ENCODE assay signal across 28 cellular contexts in the genomic region with DNA sequence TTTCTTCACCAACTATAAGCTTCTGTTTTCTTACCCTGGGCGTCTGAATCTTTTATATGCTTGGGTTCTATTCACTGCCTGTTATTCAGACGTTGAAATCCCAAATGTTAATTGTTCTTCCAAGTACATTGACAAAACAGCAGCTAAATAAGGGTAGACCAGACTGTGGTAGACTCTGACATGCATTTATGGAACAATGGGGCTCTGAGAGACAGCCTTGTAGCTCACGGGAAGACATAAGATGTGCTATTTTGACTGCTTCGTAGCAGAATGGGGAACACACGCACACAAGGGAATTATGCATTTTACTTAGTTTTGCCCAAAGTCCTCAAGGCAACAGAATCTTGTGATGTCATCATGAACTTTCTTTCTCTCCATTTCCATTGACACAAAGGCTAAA.
"Had no signal": no experiment of that assay in that cellular context is flagged by ENCODE, and none has a peak within 500 bp of the region (broad histone marks: within the 10 kb centered on the region; RNA-seq: fewer than 3 reads in every experiment).

No MANE protein-coding gene starts in this region.

- H3K27ac Mint-ChIP-seq: activated CD4-positive, alpha-beta memory T cell treated with anti-CD3 and anti-CD28 coated beads, Interleukin-2, amount 10 ng/mL, durations not matched to agents 7 days and 5 days; activated CD4-positive, alpha-beta T cell treated with anti-CD3 and anti-CD28 coated beads, Interleukin-2, amount 10 ng/mL, durations not matched to agents 7 days and 5 days; activated naive CD4-positive, alpha-beta T cell treated with anti-CD3 and anti-CD28 coated beads, Interleukin-2, amount 10 ng/mL, durations not matched to agents 7 days and 5 days; activated naive CD8-positive, alpha-beta T cell treated with anti-CD3 and anti-CD28 coated beads, Interleukin-2, amount 10 ng/mL, durations not matched to agents 7 days and 5 days; activated T-cell treated with anti-CD3 and anti-CD28 coated beads, Interleukin-2, amount 50 U/mL, for 24 hours; naive B cell; stimulated activated memory B cell treated with anti-CD40 and anti-IgM and Interleukin-4, amounts not matched to agents 10 μg/mL and 1 μg/mL and 100 μg/mL, for 72 hours; stimulated activated naive CD8-positive, alpha-beta T cell treated with anti-CD3 and anti-CD28 coated beads, Interleukin-15, amount 100 ng/mL, for 72 hours; T-helper 17 cell had no signal

- H3K4me2 ChIP-seq: smooth muscle cell had no signal

- H3K9me3 Mint-ChIP-seq: activated CD4-positive, alpha-beta memory T cell treated with anti-CD3 and anti-CD28 coated beads, Interleukin-2, amount 10 ng/mL, durations not matched to agents 7 days and 5 days; activated CD4-positive, alpha-beta T cell treated with anti-CD3 and anti-CD28 coated beads, Interleukin-2, amount 10 ng/mL, durations not matched to agents 7 days and 5 days; activated naive CD4-positive, alpha-beta T cell treated with anti-CD3 and anti-CD28 coated beads, Interleukin-2, amount 10 ng/mL, durations not matched to agents 7 days and 5 days; activated naive CD8-positive, alpha-beta T cell treated with anti-CD3 and anti-CD28 coated beads, Interleukin-2, amount 10 ng/mL, durations not matched to agents 7 days and 5 days; activated T-cell treated with anti-CD3 and anti-CD28 coated beads, Interleukin-2, amount 50 U/mL, for 24 hours; naive B cell; stimulated activated memory B cell treated with anti-CD40 and anti-IgM and Interleukin-4, amounts not matched to agents 10 μg/mL and 1 μg/mL and 100 μg/mL, for 72 hours; stimulated activated naive CD8-positive, alpha-beta T cell treated with anti-CD3 and anti-CD28 coated beads, Interleukin-15, amount 100 ng/mL, for 72 hours had no signal

- H3K9me3 ChIP-seq: ascending aorta, esophagus muscularis mucosa, left ventricle myocardium inferior, neutrophil, ovary, prostate gland, thyroid gland, upper lobe of left lung, vagina had no signal

- H3K4me3 ChIP-seq: ascending aorta, esophagus muscularis mucosa, left ventricle myocardium inferior, lung, ovary, prostate gland, smooth muscle cell, thyroid gland, upper lobe of left lung, vagina had no signal

- H3K36me3 ChIP-seq: ascending aorta, esophagus muscularis mucosa, left ventricle myocardium inferior, neutrophil, ovary, prostate gland, thyroid gland, vagina had no signal

- H3K4me1 Mint-ChIP-seq: activated CD4-positive, alpha-beta memory T cell treated with anti-CD3 and anti-CD28 coated beads, Interleukin-2, amount 10 ng/mL, durations not matched to agents 7 days and 5 days had no signal

- DNase-seq: activated CD4-positive, alpha-beta memory T cell treated with anti-CD3 and anti-CD28 coated beads, Interleukin-2, amount 10 ng/mL, durations not matched to agents 7 days and 5 days; activated CD4-positive, alpha-beta T cell treated with anti-CD3 and anti-CD28 coated beads, Interleukin-2, amount 10 ng/mL, durations not matched to agents 7 days and 5 days; activated CD4-positive, CD25-positive, alpha-beta regulatory T cell treated with anti-CD3 and anti-CD28 coated beads, Interleukin-2, amount 50 U/mL, for 72 hours; activated CD8-positive, alpha-beta memory T cell treated with anti-CD3 and anti-CD28 coated beads, Interleukin-2, amount 50 U/mL, for 48 hours; activated gamma-delta T cell; activated naive CD4-positive, alpha-beta T cell treated with anti-CD3 and anti-CD28 coated beads, Interleukin-2, amount 10 ng/mL, durations not matched to agents 7 days and 5 days; activated naive CD8-positive, alpha-beta T cell treated with anti-CD3 and anti-CD28 coated beads, Interleukin-2, amount 10 ng/mL, durations not matched to agents 7 days and 5 days; activated T-cell treated with anti-CD3 and anti-CD28 coated beads, Interleukin-2, amount 50 U/mL, for 24 hours; central memory CD4-positive, alpha-beta T cell; left ventricle myocardium inferior; naive B cell; ovary; stimulated activated CD4-positive, alpha-beta T cell treated with anti-CD3 and anti-CD28 coated beads, Interleukin-1b, Interleukin-23, amount 100 ng/mL, for 48 hours; stimulated activated CD4-positive, alpha-beta T cell treated with anti-CD3 and anti-CD28 coated beads, Interleukin-4, amount 100 ng/mL, for 4 hours; stimulated activated CD8-positive, alpha-beta memory T cell treated with anti-CD3 and anti-CD28 coated beads, Interleukin-4, amount 100 ng/mL, for 48 hours; stimulated activated naive CD8-positive, alpha-beta T cell treated with anti-CD3 and anti-CD28 coated beads, Interleukin-15, amount 100 ng/mL, for 72 hours; substantia nigra; T-helper 17 cell; thyroid gland; upper lobe of left lung had no signal

- H3K27ac ChIP-seq: ascending aorta, esophagus muscularis mucosa, left ventricle myocardium inferior, neutrophil, ovary, prostate gland, thyroid gland, upper lobe of left lung, vagina had no signal

- H3K27me3 Mint-ChIP-seq: activated CD4-positive, alpha-beta memory T cell treated with anti-CD3 and anti-CD28 coated beads, Interleukin-2, amount 10 ng/mL, durations not matched to agents 7 days and 5 days; activated CD4-positive, alpha-beta T cell treated with anti-CD3 and anti-CD28 coated beads, Interleukin-2, amount 10 ng/mL, durations not matched to agents 7 days and 5 days; activated naive CD4-positive, alpha-beta T cell treated with anti-CD3 and anti-CD28 coated beads, Interleukin-2, amount 10 ng/mL, durations not matched to agents 7 days and 5 days; activated naive CD8-positive, alpha-beta T cell treated with anti-CD3 and anti-CD28 coated beads, Interleukin-2, amount 10 ng/mL, durations not matched to agents 7 days and 5 days; activated T-cell treated with anti-CD3 and anti-CD28 coated beads, Interleukin-2, amount 50 U/mL, for 24 hours; naive B cell; stimulated activated memory B cell treated with anti-CD40 and anti-IgM and Interleukin-4, amounts not matched to agents 10 μg/mL and 1 μg/mL and 100 μg/mL, for 72 hours; stimulated activated naive CD8-positive, alpha-beta T cell treated with anti-CD3 and anti-CD28 coated beads, Interleukin-15, amount 100 ng/mL, for 72 hours; T-helper 17 cell had no signal

- H3K27me3 ChIP-seq: ascending aorta, esophagus muscularis mucosa, neutrophil, ovary, thyroid gland, upper lobe of left lung, vagina had no signal

- H3K4me1 ChIP-seq: ascending aorta, left ventricle myocardium inferior, prostate gland, upper lobe of left lung, vagina had no signal

- H3K4me3 Mint-ChIP-seq: activated CD4-positive, alpha-beta memory T cell treated with anti-CD3 and anti-CD28 coated beads, Interleukin-2, amount 10 ng/mL, durations not matched to agents 7 days and 5 days; activated CD4-positive, alpha-beta T cell treated with anti-CD3 and anti-CD28 coated beads, Interleukin-2, amount 10 ng/mL, durations not matched to agents 7 days and 5 days; activated naive CD4-positive, alpha-beta T cell treated with anti-CD3 and anti-CD28 coated beads, Interleukin-2, amount 10 ng/mL, durations not matched to agents 7 days and 5 days; activated naive CD8-positive, alpha-beta T cell treated with anti-CD3 and anti-CD28 coated beads, Interleukin-2, amount 10 ng/mL, durations not matched to agents 7 days and 5 days; activated T-cell treated with anti-CD3 and anti-CD28 coated beads, Interleukin-2, amount 50 U/mL, for 24 hours; naive B cell; stimulated activated memory B cell treated with anti-CD40 and anti-IgM and Interleukin-4, amounts not matched to agents 10 μg/mL and 1 μg/mL and 100 μg/mL, for 72 hours; stimulated activated naive CD8-positive, alpha-beta T cell treated with anti-CD3 and anti-CD28 coated beads, Interleukin-15, amount 100 ng/mL, for 72 hours; T-helper 17 cell had no signal
